Comparison of ENCODE assay signal across 24 cellular contexts in the genomic region with DNA sequence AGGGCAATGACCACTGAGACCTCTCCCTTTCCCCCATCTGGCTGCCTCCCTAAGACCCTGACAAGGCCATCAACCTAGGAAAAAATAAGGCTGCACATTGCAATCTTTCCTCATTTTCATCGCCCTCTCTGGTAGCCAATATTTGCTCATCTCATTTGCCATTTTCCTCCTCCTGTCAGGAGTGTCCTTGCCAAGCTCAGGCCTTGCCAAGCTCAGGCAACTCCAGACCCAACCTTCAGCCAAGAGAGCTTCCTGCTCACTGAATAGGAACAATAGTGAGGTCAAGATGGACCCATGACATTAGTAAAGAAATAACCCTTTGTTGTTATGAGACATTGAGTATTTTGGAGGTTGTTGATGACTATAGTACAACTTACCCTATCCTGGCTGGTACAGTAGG.
DNase-seq lines count a peak whose midpoint lies in the region; ATAC-seq, FAIRE-seq and TF ChIP-seq lines count a peak whose summit lies in the region.
"Had no signal": no experiment of that assay in that cellular context is flagged by ENCODE, and none has a peak within 500 bp of the region (broad histone marks: within the 10 kb centered on the region; RNA-seq: fewer than 3 reads in every experiment).

No MANE protein-coding gene starts in this region.

- H3K9ac ChIP-seq in Loucy (ENCODE audit: low read depth, low read length, poor library complexity, severe bottlenecking), result peak overlapping the region; percentile 52
- H3K9ac ChIP-seq: BLaER1 treated with 17β-estradiol and CSF1 and Interleukin-3, amounts not matched to agents 10 nM and 100 nM; GM23248 had no signal

- H3K36me3 ChIP-seq in Loucy (ENCODE audit: insufficient read depth, low read length) (no peaks in the 10 kb centered on the region), bronchial epithelial cell (ENCODE audit: control insufficient read depth, insufficient read depth, low read length) (no peaks in the 10 kb centered on the region), heart left ventricle (no peaks in the 10 kb centered on the region)
- H3K36me3 ChIP-seq: BE2C; BLaER1 treated with 17β-estradiol and CSF1 and Interleukin-3, amounts not matched to agents 10 nM and 100 nM had no signal

- H3K4me3 ChIP-seq in Loucy (ENCODE audit: low read length, poor library complexity, severe bottlenecking), result peak overlapping the region; percentile 28
- H3K4me3 ChIP-seq in bronchial epithelial cell (ENCODE audit: low read depth, low read length), result no peak overlapping the region
- no peak overlapping the region for H3K4me3 ChIP-seq in heart left ventricle
- H3K4me3 ChIP-seq: A549; BLaER1 treated with 17β-estradiol and CSF1 and Interleukin-3, amounts not matched to agents 10 nM and 100 nM; GM23248 had no signal

- H3K9me3 ChIP-seq in Loucy (ENCODE audit: insufficient read depth, low read depth, low read length) (peaks cover 13% of the 10 kb centered on the region; the same call in 1 of the 2 replicates), heart left ventricle (peaks cover 0 to 22% (median 0%) of the 10 kb centered on the region in 12 donors)
- H3K9me3 ChIP-seq: A549, BE2C had no signal

- H3K4me2 ChIP-seq in Loucy (ENCODE audit: low read depth, low read length, poor library complexity, severe bottlenecking), result peak overlapping the region; percentile 60
- H3K4me2 ChIP-seq: A549 had no signal

- H3K79me2 ChIP-seq in Loucy (ENCODE audit: insufficient read depth, low read length), result no peaks in the 10 kb centered on the region

- peaks cover 56% of the 10 kb centered on the region for H3K4me1 ChIP-seq in Loucy (ENCODE audit: insufficient read depth, low read length, poor library complexity, severe bottlenecking)
- H3K4me1 ChIP-seq in heart left ventricle, result no peaks in the 10 kb centered on the region
- H3K4me1 ChIP-seq: A549, BE2C had no signal

- ATAC-seq in GM21737 (IDR thresholded peaks at IDR 0.05; ENCODE audit: unreplicated experiment) (no peak), heart left ventricle (no peak), HG03025 (IDR thresholded peaks at IDR 0.05; ENCODE audit: low FRiP score, unreplicated experiment) (no peak)
- ATAC-seq: A549 had no signal

- H3K9me2 ChIP-seq in Loucy (replicated peaks; ENCODE audit: low read depth, low read length), result no peaks in the 10 kb centered on the region

- WGBS in heart left ventricle, 4 donors, result 76 to 89% (median 81%) methylated on average over 1 of the region's 1 CpG

- DNase-seq in bronchial epithelial cell (ENCODE audit: low read depth), result no peak
- DNase-seq in cerebellum (ENCODE audit: low spot score), result peak; percentile 78
- no peak for DNase-seq in heart left ventricle
- DNase-seq: 8988T; ACHN; AML-193; BE2C; Calu3; CD4-positive, alpha-beta memory T cell; COR-L47; DMS53; DMS79 treated with DMSO at 0.1 percent for 48 hours; GM23248; H7; HCEC 1CT had no signal

- intact Hi-C loops in heart left ventricle (cut with DNase I), result no loop called here

- H2AFZ ChIP-seq in Loucy (ENCODE audit: low read length), result 0 out of 2 replicates have a peak overlapping the region, but pooled peaks have one; percentile 25
- H2AFZ ChIP-seq: GM23248 had no signal

- H3F3A ChIP-seq in Loucy (ENCODE audit: low read depth), result no peaks in the 10 kb centered on the region; the same call in 1 of the 2 replicates

- FAIRE-seq in bronchial epithelial cell (lab: Jason Lieb, UNC), result peak; percentile 40
- FAIRE-seq: A549, G401.6, GM19239, H1 had no signal

- H3K27ac ChIP-seq in C4-2B (peak overlapping the region; percentile 19; the same call in 1 of the 2 replicates), heart left ventricle (no peak overlapping the region)
- H3K27ac ChIP-seq: A549; BLaER1 treated with 17β-estradiol and CSF1 and Interleukin-3, amounts not matched to agents 10 nM and 100 nM; GM23248 had no signal

- TF ChIP-seq POLR2A in heart left ventricle (IDR thresholded peaks at IDR 0.05), result no peak

- H4K20me1 ChIP-seq in Loucy (ENCODE audit: insufficient read depth, low read length, poor library complexity, severe bottlenecking), result no peaks in the 10 kb centered on the region
- H4K20me1 ChIP-seq: BLaER1 treated with 17β-estradiol and CSF1 and Interleukin-3, amounts not matched to agents 10 nM and 100 nM had no signal

- no peaks in the 10 kb centered on the region for H3K27me3 ChIP-seq in Loucy (ENCODE audit: insufficient read depth, low read length, poor library complexity, severe bottlenecking)
- H3K27me3 ChIP-seq in bronchial epithelial cell (ENCODE audit: control insufficient read depth, insufficient read depth, low read length), result no peaks in the 10 kb centered on the region
- H3K27me3 ChIP-seq in heart left ventricle, result no peaks in the 10 kb centered on the region
- H3K27me3 ChIP-seq: BE2C; BLaER1 treated with 17β-estradiol and CSF1 and Interleukin-3, amounts not matched to agents 10 nM and 100 nM had no signal

- no peak for TF ChIP-seq CTCF in C4-2B (conservative IDR thresholded peaks at IDR 0.05)
- no peak for TF ChIP-seq CTCF in Loucy (conservative IDR thresholded peaks at IDR 0.05; ENCODE audit: low read length)
- no peak for TF ChIP-seq CTCF in bronchial epithelial cell (IDR thresholded peaks at IDR 0.05; ENCODE audit: insufficient read depth, low read length, severe bottlenecking)
- no peak for TF ChIP-seq CTCF in heart left ventricle (IDR thresholded peaks at IDR 0.05)
